In the genomic region with DNA sequence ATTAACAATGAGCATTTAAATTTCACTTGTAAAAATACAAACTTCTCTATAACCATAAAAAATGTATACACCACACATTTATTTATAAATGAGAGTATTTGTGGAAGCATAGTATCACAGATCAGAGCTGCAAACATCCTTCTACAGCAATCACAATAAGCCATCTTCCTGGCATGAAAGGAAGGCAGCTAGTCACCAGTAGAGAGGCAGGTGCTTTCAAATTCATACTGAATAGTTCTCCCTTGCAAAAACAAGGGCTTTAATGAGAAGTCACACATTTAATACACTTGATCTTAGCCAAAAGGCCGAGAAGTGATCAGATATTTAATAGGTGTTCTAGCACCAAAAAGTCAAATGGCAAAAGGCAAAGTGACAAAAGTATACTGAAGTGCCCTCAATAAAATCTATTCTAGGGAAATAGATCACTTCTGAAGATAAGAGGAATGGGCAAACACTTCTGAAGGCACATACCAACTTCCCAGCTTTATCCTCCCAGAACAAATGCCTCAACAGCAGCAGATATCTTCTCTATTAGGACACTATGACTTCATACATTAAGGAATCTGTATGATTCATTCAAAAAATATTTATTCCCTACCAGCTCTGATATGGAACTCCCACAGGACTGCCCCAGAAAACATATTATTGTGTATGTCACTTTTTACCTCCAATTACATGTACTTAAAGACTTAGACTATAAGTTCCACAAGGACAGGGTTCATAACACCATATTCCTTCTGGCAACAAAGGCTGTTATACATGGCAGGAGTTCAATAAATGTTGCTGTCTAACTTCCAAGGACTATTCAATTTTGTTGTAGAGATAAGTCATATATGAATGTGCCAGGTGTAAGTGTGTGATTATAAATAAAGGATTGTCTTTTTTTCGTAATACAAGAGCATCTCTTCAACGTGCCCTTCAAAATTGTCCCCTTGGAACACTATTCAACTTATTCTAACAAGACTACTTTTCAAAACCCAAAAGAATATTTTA, we compare ENCODE assay signal across 11 cellular contexts. TPM values are rescaled to one million over a fixed set of nuclear protein-coding genes. Genes with fewer than 3 reads are reported as not detected.
A peak's percentile ranks its signal among the peaks of the same experiment; 100 is the strongest.
DNase-seq lines count a peak whose midpoint lies in the region; ATAC-seq and TF ChIP-seq lines count a peak whose summit lies in the region.
"Had no signal": no experiment of that assay in that cellular context is flagged by ENCODE, and none has a peak within 500 bp of the region (broad histone marks: within the 10 kb centered on the region; RNA-seq: fewer than 3 reads in every experiment).

No MANE protein-coding gene starts in this region.

- H3K36me3 ChIP-seq in GM23338 (ENCODE audit: insufficient read depth), result no peaks in the 10 kb centered on the region
- peaks cover 0 to 4% of the 10 kb centered on the region in 2 donors for H3K36me3 ChIP-seq in gastrocnemius medialis

- H4K20me1 ChIP-seq in GM23338 (replicated peaks; ENCODE audit: insufficient read depth), result no peaks in the 10 kb centered on the region

- no peak overlapping the region; the same call in 2 of the 3 replicates for H3K4me3 Mint-ChIP-seq in GM23338
- no peak overlapping the region for H3K4me3 Mint-ChIP-seq in activated naive CD4-positive, alpha-beta T cell treated with anti-CD3 and anti-CD28 coated beads, Interleukin-2, amount 10 ng/mL, durations not matched to agents 7 days and 5 days
- H3K4me3 Mint-ChIP-seq: activated naive CD8-positive, alpha-beta T cell treated with anti-CD3 and anti-CD28 coated beads, Interleukin-2, amount 10 ng/mL, durations not matched to agents 7 days and 5 days; T-helper 2 cell treated with Interferon-gamma antibody and Interleukin-4, amounts not matched to agents 5 μg/mL and 100 μg/mL, for 36 hours had no signal

- intact Hi-C loops in gastrocnemius medialis (cut with DNase I; ENCODE audit: low total_unique reads), result no loop called here

- H3K4me3 ChIP-seq in GM23338 (no peak overlapping the region), fibroblast of villous mesenchyme (ENCODE audit: low read depth, low read length) (no peak overlapping the region), gastrocnemius medialis (no peak overlapping the region)
- H3K4me3 ChIP-seq: HAP-1 had no signal

- H3K36me3 Mint-ChIP-seq in GM23338 (ENCODE audit: low read depth), result no peaks in the 10 kb centered on the region
- H3K36me3 Mint-ChIP-seq in activated naive CD4-positive, alpha-beta T cell treated with anti-CD3 and anti-CD28 coated beads, Interleukin-2, amount 10 ng/mL, durations not matched to agents 7 days and 5 days, result peaks cover 8% of the 10 kb centered on the region

- peaks cover 44% of the 10 kb centered on the region for H3K4me1 Mint-ChIP-seq in GM23338
- no peaks in the 10 kb centered on the region for H3K4me1 Mint-ChIP-seq in activated naive CD4-positive, alpha-beta T cell treated with anti-CD3 and anti-CD28 coated beads, Interleukin-2, amount 10 ng/mL, durations not matched to agents 7 days and 5 days

- peak; percentile 61 for ATAC-seq in GM23338
- peak; percentile 53 to 56 for ATAC-seq in gastrocnemius medialis

- peaks cover 53% of the 10 kb centered on the region for H3K79me2 ChIP-seq in GM23338 (replicated peaks; ENCODE audit: insufficient read depth)

- no peak overlapping the region for H2AFZ ChIP-seq in GM23338

- CTCF ChIA-PET in activated naive CD4-positive, alpha-beta T cell treated with anti-CD3 and anti-CD28 coated beads, Interleukin-2, amount 10 ng/mL, durations not matched to agents 7 days and 5 days (lab: Charles Lee), result interaction anchor here (0.6 to 1.3 kb wide), 2 partner anchors 8 to 75 kb away, joined by 4 to 6 read pairs; no protein-coding TSS in a partner anchor

- H3K4me1 ChIP-seq in GM23338 (ENCODE audit: insufficient read depth) (peaks cover 16% of the 10 kb centered on the region), gastrocnemius medialis (peaks cover 6 to 14% of the 10 kb centered on the region in 2 donors)

- H3K9me3 ChIP-seq in gastrocnemius medialis, result no peaks in the 10 kb centered on the region
- H3K9me3 ChIP-seq: HAP-1 had no signal

- no peaks in the 10 kb centered on the region for H3K27me3 Mint-ChIP-seq in GM23338 (ENCODE audit: insufficient read depth, low read depth, poor library complexity)
- no peaks in the 10 kb centered on the region for H3K27me3 Mint-ChIP-seq in activated naive CD4-positive, alpha-beta T cell treated with anti-CD3 and anti-CD28 coated beads, Interleukin-2, amount 10 ng/mL, durations not matched to agents 7 days and 5 days
- H3K27me3 Mint-ChIP-seq: activated naive CD8-positive, alpha-beta T cell treated with anti-CD3 and anti-CD28 coated beads, Interleukin-2, amount 10 ng/mL, durations not matched to agents 7 days and 5 days had no signal

- H3K4me2 ChIP-seq in GM23338, result 0 out of 2 replicates have a peak overlapping the region, but pooled peaks have one; percentile 3

- H3K9me3 Mint-ChIP-seq in GM23338, result no peaks in the 10 kb centered on the region
- no peaks in the 10 kb centered on the region for H3K9me3 Mint-ChIP-seq in activated naive CD4-positive, alpha-beta T cell treated with anti-CD3 and anti-CD28 coated beads, Interleukin-2, amount 10 ng/mL, durations not matched to agents 7 days and 5 days
- H3K9me3 Mint-ChIP-seq: activated naive CD8-positive, alpha-beta T cell treated with anti-CD3 and anti-CD28 coated beads, Interleukin-2, amount 10 ng/mL, durations not matched to agents 7 days and 5 days; T-helper 2 cell treated with Interferon-gamma antibody and Interleukin-4, amounts not matched to agents 5 μg/mL and 100 μg/mL, for 36 hours had no signal

- no peak for DNase-seq in GM23338 (ENCODE audit: low spot score)
- peak; percentile 14 for DNase-seq in SK-MEL-5 (ENCODE audit: low read depth, low spot score)
- DNase-seq in fibroblast of villous mesenchyme (ENCODE audit: low read depth), result peak; percentile 75
- DNase-seq in gastrocnemius medialis, result no peak
- DNase-seq in activated CD4-positive, alpha-beta T cell treated with anti-CD3 and anti-CD28 coated beads, Interleukin-2, amount 50 U/mL, for 4 hours, result no peak
- DNase-seq in activated naive CD4-positive, alpha-beta T cell treated with anti-CD3 and anti-CD28 coated beads, Interleukin-2, amount 10 ng/mL, durations not matched to agents 7 days and 5 days, result no peak
- DNase-seq in SKM-1 (lab: John Stamatoyannopoulos, UW; ENCODE audit: unreplicated experiment), result no peak
- DNase-seq in stimulated activated CD4-positive, alpha-beta T cell treated with anti-CD3 and anti-CD28 coated beads, Interleukin-1b, Interleukin-23, amount 100 ng/mL, for 48 hours, result no peak
- DNase-seq: activated naive CD8-positive, alpha-beta T cell treated with anti-CD3 and anti-CD28 coated beads, Interleukin-2, amount 10 ng/mL, durations not matched to agents 7 days and 5 days had no signal

- peak overlapping the region; percentile 49; the same call in 1 of the 2 replicates for H3K27ac Mint-ChIP-seq in GM23338
- no peak overlapping the region for H3K27ac Mint-ChIP-seq in activated naive CD4-positive, alpha-beta T cell treated with anti-CD3 and anti-CD28 coated beads, Interleukin-2, amount 10 ng/mL, durations not matched to agents 7 days and 5 days
- H3K27ac Mint-ChIP-seq: activated naive CD8-positive, alpha-beta T cell treated with anti-CD3 and anti-CD28 coated beads, Interleukin-2, amount 10 ng/mL, durations not matched to agents 7 days and 5 days; T-helper 2 cell treated with Interferon-gamma antibody and Interleukin-4, amounts not matched to agents 5 μg/mL and 100 μg/mL, for 36 hours had no signal

- in situ Hi-C loops in SK-MEL-5 (cut with HindIII; ENCODE audit: low pct_unique_long_range_greater_than_20kb, low sequenced_read_pairs) (no loop called here), gastrocnemius medialis (cut with MboI; ENCODE audit: low sequenced_read_pairs in 4 of 4) (no loop called here)

- TF ChIP-seq CTCF in GM23338 (conservative IDR thresholded peaks at IDR 0.05; ENCODE audit: low read depth in 2 of 2) (no peak), fibroblast of villous mesenchyme (IDR thresholded peaks at IDR 0.05; ENCODE audit: insufficient read depth, low read depth, low read length) (no peak), gastrocnemius medialis (IDR thresholded peaks at IDR 0.05 in 4 of 5, conservative IDR thresholded peaks at IDR 0.05 in 1 of 5) (no peak)

- H3K27me3 ChIP-seq in GM23338 (ENCODE audit: insufficient read depth) (no peaks in the 10 kb centered on the region), gastrocnemius medialis (no peaks in the 10 kb centered on the region)

- H3K27ac ChIP-seq in GM23338 (ENCODE audit: low read depth) (peak overlapping the region; percentile 7; the same call in 1 of the 2 replicates), gastrocnemius medialis (no peak overlapping the region)

- no peaks in the 10 kb centered on the region for H3K9me2 ChIP-seq in GM23338 (ENCODE audit: insufficient read depth)

- no peak for TF ChIP-seq POLR2A in gastrocnemius medialis (IDR thresholded peaks at IDR 0.05)

- no peaks in the 10 kb centered on the region for H3F3A ChIP-seq in GM23338 (replicated peaks; ENCODE audit: low read depth)

RNA-seq across cellular contexts. Expression of gene MAPKAP1, which starts 31.7 kb away (rescaled TPM):
- total RNA-seq in GM23338 (2014; rRNA removed; shearing (Covaris generic)), result 95.4 and 98.5 TPM in 2 replicates
- 57.5 and 68.4 TPM in 2 replicates for polyA plus RNA-seq in GM23338 (2016; fragmentation: Nextera tagmentation; extraction: Ambion mirVana)
- 102 and 104 TPM in 2 replicates for total RNA-seq in SK-MEL-5 (2014; rRNA removed; shearing (Covaris generic))
- 97.2 and 120 TPM in 2 replicates for polyA plus RNA-seq in SK-MEL-5 (2015; cell fraction: cytosol; rRNA removed)
- 33.4 and 52.9 TPM in 2 replicates for polyA plus RNA-seq in SK-MEL-5 (2015; cell fraction: nucleus; rRNA removed)
- total RNA-seq in fibroblast of villous mesenchyme, result 92.0 and 93.4 TPM in 2 replicates
- 100 to 1,000 TPM in 3 of 4 donors, 10 to 100 TPM in 1; 58.2 to 123 (median 104) TPM for total RNA-seq in gastrocnemius medialis

Comparison
In these comparisons a context has a peak if more than half of its experiments do, and no peak if none do; other contexts are left out.
1. DNase-seq: peak in SK-MEL-5 (single experiment) and fibroblast of villous mesenchyme (single experiment); none in GM23338 (single experiment), gastrocnemius medialis (0 of 2), activated CD4-positive, alpha-beta T cell treated with anti-CD3 and anti-CD28 coated beads, Interleukin-2, amount 50 U/mL, for 4 hours (0 of 2), activated naive CD4-positive, alpha-beta T cell treated with anti-CD3 and anti-CD28 coated beads, Interleukin-2, amount 10 ng/mL, durations not matched to agents 7 days and 5 days (single experiment), SKM-1 (single experiment) and stimulated activated CD4-positive, alpha-beta T cell treated with anti-CD3 and anti-CD28 coated beads, Interleukin-1b, Interleukin-23, amount 100 ng/mL, for 48 hours (single experiment).